28 cellular contexts compared by ENCODE assay signal in the genomic region with DNA sequence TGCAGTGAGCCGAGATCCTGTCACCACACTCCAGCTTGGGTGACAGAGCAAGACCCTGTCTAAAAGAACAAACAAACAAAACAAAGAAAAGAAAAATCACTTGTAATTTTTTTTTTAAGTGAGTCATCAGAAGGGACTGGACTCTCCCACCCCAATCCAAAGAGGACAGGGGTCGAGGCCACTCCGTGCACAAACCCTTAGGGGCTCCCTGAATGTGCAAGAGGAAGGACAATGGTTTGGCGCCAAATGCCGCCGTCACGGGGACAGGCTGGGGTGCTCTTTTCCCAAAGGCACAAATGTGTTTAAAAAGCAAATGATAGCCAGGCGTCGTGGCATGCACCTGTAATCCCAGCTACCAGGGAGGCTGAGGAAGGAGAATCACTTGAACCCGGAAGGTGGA.
"Had no signal": no experiment of that assay in that cellular context is flagged by ENCODE, and none has a peak within 500 bp of the region (broad histone marks: within the 10 kb centered on the region; RNA-seq: fewer than 3 reads in every experiment).

No MANE protein-coding gene starts in this region.

- H3K4me1 ChIP-seq: body of pancreas, colonic mucosa had no signal

- H3K9me3 ChIP-seq: body of pancreas, colonic mucosa, esophagus squamous epithelium, gastrocnemius medialis, heart left ventricle had no signal

- H3K27me3 ChIP-seq: body of pancreas, cardiac muscle cell, colonic mucosa, esophagus squamous epithelium, gastrocnemius medialis, heart left ventricle had no signal

- H3K4me3 ChIP-seq: body of pancreas, cardiac muscle cell, colonic mucosa, esophagus squamous epithelium, gastrocnemius medialis, heart left ventricle had no signal

- H3K27ac ChIP-seq: body of pancreas, cardiac muscle cell, colonic mucosa, epithelial cell of prostate, esophagus squamous epithelium, heart left ventricle had no signal

- DNase-seq: activated B cell treated with CpG ODN at 0.5 μM for 24 hours; activated CD4-positive, alpha-beta T cell treated with anti-CD3 and anti-CD28 coated beads for 48 hours; activated CD4-positive, alpha-beta T cell treated with anti-CD3 and anti-CD28 coated beads, Interleukin-2, amount 50 U/mL, for 1 hour; activated CD4-positive, alpha-beta T cell treated with anti-CD3 and anti-CD28 coated beads, Interleukin-2, amount 50 U/mL, for 48 hours; activated CD8-positive, alpha-beta memory T cell treated with anti-CD3 and anti-CD28 coated beads for 24 hours; activated CD8-positive, alpha-beta memory T cell treated with anti-CD3 and anti-CD28 coated beads, Interleukin-2, amount 50 U/mL, for 4 hours; activated CD8-positive, alpha-beta T cell treated with anti-CD3 and anti-CD28 coated beads for 36 hours; activated effector memory CD4-positive, alpha-beta T cell treated with anti-CD3 and anti-CD28 coated beads, Interleukin-2, amount 50 U/mL, for 16 hours; activated naive CD4-positive, alpha-beta T cell treated with anti-CD3 and anti-CD28 coated beads, Interleukin-2, amount 10 ng/mL, durations not matched to agents 7 days and 5 days; activated T-cell treated with anti-CD3 and anti-CD28 coated beads, Interleukin-2, amount 50 U/mL, for 1 hour; activated T-cell treated with anti-CD3 and anti-CD28 coated beads, Interleukin-2, amount 50 U/mL, for 48 hours; anterior cingulate cortex; body of pancreas; central memory CD4-positive, alpha-beta T cell; cerebellar nuclear complex; colonic mucosa; effector memory CD8-positive, alpha-beta T cell; esophagus squamous epithelium; gastrocnemius medialis; glutamatergic neuron; heart left ventricle; T-helper 1 cell; T-helper 17 cell; T1000; WERI-Rb-1 had no signal

- ATAC-seq: activated CD4-positive, CD25-positive, alpha-beta regulatory T cell treated with anti-CD3 and anti-CD28 coated beads, Interleukin-2, amount 50 U/mL, for 24 hours; activated CD8-positive, alpha-beta T cell treated with anti-CD3 and anti-CD28 coated beads for 36 hours; body of pancreas; effector memory CD8-positive, alpha-beta T cell; gastrocnemius medialis; heart left ventricle; T-helper 17 cell had no signal

- H3K36me3 ChIP-seq: colonic mucosa had no signal
